In genomic region chr2:186460465-186460864, GRCh38 we compare ENCODE assay signal across 8 cellular contexts. TPM values are rescaled to one million over a fixed set of nuclear protein-coding genes. Genes with fewer than 3 reads are reported as not detected.
A peak's percentile ranks its signal among the peaks of the same experiment; 100 is the strongest.
DNase-seq lines count a peak whose midpoint lies in the region; ATAC-seq and TF ChIP-seq lines count a peak whose summit lies in the region.

No MANE protein-coding gene starts in this region.

- H2AFZ ChIP-seq in SU-DHL-6 (ENCODE audit: low read depth, low read length, severe bottlenecking), result no peak overlapping the region

- no peaks in the 10 kb centered on the region for H4K20me1 ChIP-seq in SU-DHL-6 (ENCODE audit: low read depth, low read length)

- H3K36me3 ChIP-seq in SU-DHL-6 (ENCODE audit: low read length) (no peaks in the 10 kb centered on the region), lower lobe of right lung (no peaks in the 10 kb centered on the region)

- no peaks in the 10 kb centered on the region for H3K36me3 Mint-ChIP-seq in activated T-helper 1 cell treated with anti-CD3 and anti-CD28 coated beads, Interleukin-12 subunit alpha, Interleukin-12 subunit beta, Interleukin-2, Interleukin-4 antibody, amounts not matched to agents 30 ng/mL and 10 ng/mL and 1 ng/mL, durations not matched to agents 14 hours and 24 hours and 36 hours (ENCODE audit: low read depth)
- H3K36me3 Mint-ChIP-seq in naive thymus-derived CD8-positive, alpha-beta T cell, result peaks cover 0 to 12% (median 6%) of the 10 kb centered on the region in 3 donors

- no peak overlapping the region for H3K4me2 ChIP-seq in SU-DHL-6 (ENCODE audit: low read depth, low read length, poor library complexity, severe bottlenecking)

- H3K4me3 Mint-ChIP-seq in activated T-helper 1 cell treated with anti-CD3 and anti-CD28 coated beads, Interleukin-12 subunit alpha, Interleukin-12 subunit beta, Interleukin-2, Interleukin-4 antibody, amounts not matched to agents 30 ng/mL and 10 ng/mL and 1 ng/mL, durations not matched to agents 14 hours and 24 hours and 36 hours, result no peak overlapping the region
- H3K4me3 Mint-ChIP-seq in naive thymus-derived CD8-positive, alpha-beta T cell, result no peak overlapping the region

- DNase-seq in AG09319 (ENCODE audit: extremely low read depth, low read depth) (no peak), lower lobe of right lung (no peak), DMS114 treated with DMSO at 0.1 percent for 48 hours (lab: John Stamatoyannopoulos, UW; ENCODE audit: unreplicated experiment) (no peak)
- no peak for DNase-seq in activated T-helper 1 cell treated with anti-CD3 and anti-CD28 coated beads, Interleukin-12 subunit alpha, Interleukin-12 subunit beta, Interleukin-2, Interleukin-4 antibody, amounts not matched to agents 30 ng/mL and 10 ng/mL and 1 ng/mL, durations not matched to agents 14 hours and 24 hours and 36 hours (ENCODE audit: low spot score)
- DNase-seq in naive thymus-derived CD8-positive, alpha-beta T cell, result no peak

- H3K9me2 ChIP-seq in SU-DHL-6 (replicated peaks; ENCODE audit: insufficient read depth, low read length), result no peaks in the 10 kb centered on the region

- no peak overlapping the region for H3K27ac Mint-ChIP-seq in activated T-helper 1 cell treated with anti-CD3 and anti-CD28 coated beads, Interleukin-12 subunit alpha, Interleukin-12 subunit beta, Interleukin-2, Interleukin-4 antibody, amounts not matched to agents 30 ng/mL and 10 ng/mL and 1 ng/mL, durations not matched to agents 14 hours and 24 hours and 36 hours
- H3K27ac Mint-ChIP-seq in naive thymus-derived CD8-positive, alpha-beta T cell, result no peak overlapping the region

- no peaks in the 10 kb centered on the region for H3K4me1 Mint-ChIP-seq in activated T-helper 1 cell treated with anti-CD3 and anti-CD28 coated beads, Interleukin-12 subunit alpha, Interleukin-12 subunit beta, Interleukin-2, Interleukin-4 antibody, amounts not matched to agents 30 ng/mL and 10 ng/mL and 1 ng/mL, durations not matched to agents 14 hours and 24 hours and 36 hours (ENCODE audit: low read depth)
- no peaks in the 10 kb centered on the region for H3K4me1 Mint-ChIP-seq in naive thymus-derived CD8-positive, alpha-beta T cell

- no peaks in the 10 kb centered on the region for H3K79me2 ChIP-seq in SU-DHL-6 (ENCODE audit: insufficient read depth, low read length)

- H3K9me3 ChIP-seq in SU-DHL-6 (ENCODE audit: insufficient read depth, low read length), result no peaks in the 10 kb centered on the region
- H3K9me3 ChIP-seq in lower lobe of right lung, result no peaks in the 10 kb centered on the region

- H3K27ac ChIP-seq in SU-DHL-6 (ENCODE audit: low read depth, low read length), result no peak overlapping the region
- no peak overlapping the region for H3K27ac ChIP-seq in lower lobe of right lung

- POLR2A ChIA-PET in naive thymus-derived CD8-positive, alpha-beta T cell (lab: Charles Lee), result no interaction called here

- H3F3A ChIP-seq in SU-DHL-6 (ENCODE audit: insufficient read depth), result no peaks in the 10 kb centered on the region

- H3K4me1 ChIP-seq in lower lobe of right lung, result no peaks in the 10 kb centered on the region

- no peak overlapping the region for H3K4me3 ChIP-seq in SU-DHL-6 (ENCODE audit: insufficient read depth, low read length, poor library complexity, severe bottlenecking)
- H3K4me3 ChIP-seq in lower lobe of right lung, result no peak overlapping the region

- intact Hi-C loops in lower lobe of right lung (cut with DNase I), result no loop called here
- intact Hi-C loops in activated T-helper 1 cell treated with anti-CD3 and anti-CD28 coated beads, Interleukin-12 subunit alpha, Interleukin-12 subunit beta, Interleukin-2, Interleukin-4 antibody, amounts not matched to agents 30 ng/mL and 10 ng/mL and 1 ng/mL, durations not matched to agents 14 hours and 24 hours and 36 hours (cut with micrococcal nuclease), result no loop called here

- H3K9me3 Mint-ChIP-seq in activated T-helper 1 cell treated with anti-CD3 and anti-CD28 coated beads, Interleukin-12 subunit alpha, Interleukin-12 subunit beta, Interleukin-2, Interleukin-4 antibody, amounts not matched to agents 30 ng/mL and 10 ng/mL and 1 ng/mL, durations not matched to agents 14 hours and 24 hours and 36 hours, result no peaks in the 10 kb centered on the region
- H3K9me3 Mint-ChIP-seq in naive thymus-derived CD8-positive, alpha-beta T cell, result peaks cover 0 to 3% (median 0%) of the 10 kb centered on the region in 9 donors

- ATAC-seq in GM18909 (IDR thresholded peaks at IDR 0.05; ENCODE audit: poor library complexity, unreplicated experiment) (peak; percentile 88), HG03354 (IDR thresholded peaks at IDR 0.05; ENCODE audit: poor library complexity, severe bottlenecking, unreplicated experiment) (peak; percentile 92), lower lobe of right lung (no peak)
- ATAC-seq in naive thymus-derived CD8-positive, alpha-beta T cell, result no peak

- H3K27me3 ChIP-seq in SU-DHL-6 (ENCODE audit: low read length) (no peaks in the 10 kb centered on the region), lower lobe of right lung (ENCODE audit: low read depth) (no peaks in the 10 kb centered on the region)

- no peaks in the 10 kb centered on the region for H3K27me3 Mint-ChIP-seq in activated T-helper 1 cell treated with anti-CD3 and anti-CD28 coated beads, Interleukin-12 subunit alpha, Interleukin-12 subunit beta, Interleukin-2, Interleukin-4 antibody, amounts not matched to agents 30 ng/mL and 10 ng/mL and 1 ng/mL, durations not matched to agents 14 hours and 24 hours and 36 hours (ENCODE audit: insufficient read depth)
- no peaks in the 10 kb centered on the region for H3K27me3 Mint-ChIP-seq in naive thymus-derived CD8-positive, alpha-beta T cell

- no peak overlapping the region for H3K9ac ChIP-seq in SU-DHL-6 (ENCODE audit: low read length)

- TF ChIP-seq CTCF in AG09319 (IDR thresholded peaks at IDR 0.05; ENCODE audit: low read depth, low read length) (peak; percentile 37), SU-DHL-6 (IDR thresholded peaks at IDR 0.05; ENCODE audit: insufficient read depth, low read length, poor library complexity, severe bottlenecking) (peak; percentile 36), lower lobe of right lung (IDR thresholded peaks at IDR 0.05) (peak; percentile 23)

RNA-seq across cellular contexts. Expression of gene ZC3H15, which starts 25.6 kb away (rescaled TPM):
- 44.2 TPM for total RNA-seq in lower lobe of right lung
- 107 and 111 TPM in 2 replicates for total RNA-seq in activated T-helper 1 cell treated with anti-CD3 and anti-CD28 coated beads, Interleukin-12 subunit alpha, Interleukin-12 subunit beta, Interleukin-2, Interleukin-4 antibody, amounts not matched to agents 30 ng/mL and 10 ng/mL and 1 ng/mL, durations not matched to agents 14 hours and 24 hours and 36 hours
- total RNA-seq in naive thymus-derived CD8-positive, alpha-beta T cell, result 10 to 100 TPM; 69.9 to 73.2 TPM
- polyA plus RNA-seq in naive thymus-derived CD8-positive, alpha-beta T cell, result 10 to 100 TPM; 57.3 to 77.8 (median 61.6) TPM

Comparison
In these comparisons a context has a peak if more than half of its experiments do, and no peak if none do; other contexts are left out.
1. ATAC-seq: peak in GM18909 (single experiment) and HG03354 (single experiment); none in lower lobe of right lung (0 of 2) and naive thymus-derived CD8-positive, alpha-beta T cell (0 of 2).
2. Peak in every context shown above with its lines, with median percentiles within 50 percentile points of each other: CTCF ChIP-seq.